In genomic region chr13:109043561-109044075, GRCh38 we compare ENCODE assay signal across 21 cellular contexts.
"Had no signal": no experiment of that assay in that cellular context is flagged by ENCODE, and none has a peak within 500 bp of the region (broad histone marks: within the 10 kb centered on the region; RNA-seq: fewer than 3 reads in every experiment).

No MANE protein-coding gene starts in this region.

- H3K4me3 Mint-ChIP-seq: naive thymus-derived CD4-positive, alpha-beta T cell; natural killer cell treated with Interleukin-12 subunit alpha and Interleukin-12 subunit beta and Interleukin-15 and Interleukin-18, amount 100 ng/mL, for 72 hours; neural progenitor cell; stimulated activated effector memory CD8-positive, alpha-beta T cell treated with anti-CD3 and anti-CD28 coated beads, Interleukin-12 subunit alpha, Interleukin-12 subunit beta, amount 100 ng/mL, for 72 hours; stimulated activated naive CD8-positive, alpha-beta T cell treated with anti-CD3 and anti-CD28 coated beads, Interleukin-15, Interleukin-2, amounts not matched to agents 100 ng/mL and 50 ng/mL, for 24 hours had no signal

- H3K36me3 Mint-ChIP-seq: naive thymus-derived CD4-positive, alpha-beta T cell; natural killer cell treated with Interleukin-12 subunit alpha and Interleukin-12 subunit beta and Interleukin-15 and Interleukin-18, amount 100 ng/mL, for 72 hours; neural progenitor cell; stimulated activated effector memory CD8-positive, alpha-beta T cell treated with anti-CD3 and anti-CD28 coated beads, Interleukin-12 subunit alpha, Interleukin-12 subunit beta, amount 100 ng/mL, for 72 hours had no signal

- ATAC-seq: mucosa of descending colon; naive thymus-derived CD4-positive, alpha-beta T cell; natural killer cell treated with Interleukin-12 subunit alpha and Interleukin-12 subunit beta and Interleukin-15 and Interleukin-18, amount 100 ng/mL, for 72 hours; right cardiac atrium; sciatic nerve; stimulated activated effector memory CD8-positive, alpha-beta T cell treated with anti-CD3 and anti-CD28 coated beads, Interleukin-12 subunit alpha, Interleukin-12 subunit beta, amount 100 ng/mL, for 72 hours; upper lobe of right lung had no signal

- H3K27me3 Mint-ChIP-seq: natural killer cell treated with Interleukin-12 subunit alpha and Interleukin-12 subunit beta and Interleukin-15 and Interleukin-18, amount 100 ng/mL, for 72 hours; progenitor cell of endocrine pancreas; stimulated activated naive CD8-positive, alpha-beta T cell treated with anti-CD3 and anti-CD28 coated beads, Interleukin-15, Interleukin-2, amounts not matched to agents 100 ng/mL and 50 ng/mL, for 24 hours had no signal

- H3K9me3 Mint-ChIP-seq: naive thymus-derived CD4-positive, alpha-beta T cell; natural killer cell treated with Interleukin-12 subunit alpha and Interleukin-12 subunit beta and Interleukin-15 and Interleukin-18, amount 100 ng/mL, for 72 hours; neural progenitor cell; stimulated activated naive CD8-positive, alpha-beta T cell treated with anti-CD3 and anti-CD28 coated beads, Interleukin-15, Interleukin-2, amounts not matched to agents 100 ng/mL and 50 ng/mL, for 24 hours had no signal

- DNase-seq: islet precursor cell; left ventricle myocardium inferior; midbrain; mucosa of descending colon; naive thymus-derived CD4-positive, alpha-beta T cell; occipital lobe; ovary; right cardiac atrium; stimulated activated CD4-positive, alpha-beta T cell treated with anti-CD3 and anti-CD28 coated beads, Interleukin-12 subunit alpha, Interleukin-12 subunit beta, amount 100 ng/mL, for 4 hours; stimulated activated CD4-positive, alpha-beta T cell treated with anti-CD3 and anti-CD28 coated beads, Interleukin-4, amount 100 ng/mL, for 24 hours; stimulated activated naive CD4-positive, alpha-beta T cell; tibial artery; trophoblast cell; upper lobe of right lung; uterus had no signal

- H3K27ac Mint-ChIP-seq: naive thymus-derived CD4-positive, alpha-beta T cell; natural killer cell treated with Interleukin-12 subunit alpha and Interleukin-12 subunit beta and Interleukin-15 and Interleukin-18, amount 100 ng/mL, for 72 hours; neural progenitor cell; progenitor cell of endocrine pancreas; stimulated activated effector memory CD8-positive, alpha-beta T cell treated with anti-CD3 and anti-CD28 coated beads, Interleukin-12 subunit alpha, Interleukin-12 subunit beta, amount 100 ng/mL, for 72 hours; stimulated activated naive CD8-positive, alpha-beta T cell treated with anti-CD3 and anti-CD28 coated beads, Interleukin-15, Interleukin-2, amounts not matched to agents 100 ng/mL and 50 ng/mL, for 24 hours had no signal

- H3K4me1 Mint-ChIP-seq: naive thymus-derived CD4-positive, alpha-beta T cell; neural progenitor cell; stimulated activated effector memory CD8-positive, alpha-beta T cell treated with anti-CD3 and anti-CD28 coated beads, Interleukin-12 subunit alpha, Interleukin-12 subunit beta, amount 100 ng/mL, for 72 hours had no signal
